11 cellular contexts compared by ENCODE assay signal in the genomic region with DNA sequence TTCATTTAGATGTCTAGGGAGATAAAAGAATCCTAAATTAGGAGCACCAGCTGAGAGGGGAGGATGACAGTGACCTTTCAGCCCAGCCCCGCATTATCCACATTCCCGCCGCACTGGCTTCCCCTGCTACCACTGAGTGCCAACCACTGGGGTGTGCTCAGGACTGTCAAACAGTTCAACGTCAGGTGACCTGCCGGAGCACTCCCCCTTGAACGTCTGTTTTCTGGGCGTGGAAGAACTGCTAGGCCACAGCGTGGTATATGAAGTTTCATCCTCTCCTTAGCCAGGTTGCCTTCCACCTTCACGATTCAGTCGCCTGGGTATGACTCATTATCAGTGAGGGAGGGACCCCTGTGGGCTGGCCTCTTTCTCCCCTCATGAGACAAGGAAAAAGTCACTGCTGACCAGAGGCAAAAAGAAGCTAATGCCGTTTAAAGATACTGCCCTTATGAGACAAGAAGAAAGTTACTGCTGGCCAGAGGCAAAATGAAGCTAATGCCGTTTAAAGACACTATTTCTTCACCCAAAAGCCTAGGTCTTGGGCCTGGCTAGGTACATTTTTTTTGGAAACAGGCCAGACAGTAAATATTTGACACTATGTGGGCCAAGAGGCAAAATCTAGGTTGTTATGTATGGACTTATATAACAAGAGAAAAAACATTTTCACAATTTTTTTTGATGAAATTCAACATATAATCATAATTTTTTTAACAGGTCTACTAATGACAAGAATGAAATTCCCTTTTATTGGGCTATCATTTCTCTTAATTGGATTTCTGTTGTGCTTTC. TPM values are rescaled to one million over a fixed set of nuclear protein-coding genes. Genes with fewer than 3 reads are reported as not detected.
DNase-seq lines count a peak whose midpoint lies in the region; ATAC-seq and TF ChIP-seq lines count a peak whose summit lies in the region.
"Had no signal": no experiment of that assay in that cellular context is flagged by ENCODE, and none has a peak within 500 bp of the region (broad histone marks: within the 10 kb centered on the region; RNA-seq: fewer than 3 reads in every experiment).

No MANE protein-coding gene starts in this region.

- H3K9me3 ChIP-seq in mucosa of descending colon: no peaks in the 10 kb centered on the region
- H3K9me3 ChIP-seq: Caco-2 had no signal

- H3K36me3 ChIP-seq in mucosa of descending colon (ENCODE audit: low read depth): no peaks in the 10 kb centered on the region

- H3K4me3 ChIP-seq in mucosa of descending colon: no peak overlapping the region

- no peak for TF ChIP-seq CTCF in mucosa of descending colon (IDR thresholded peaks at IDR 0.05)

- intact Hi-C loops in mucosa of descending colon (cut with DNase I, micrococcal nuclease): loop anchor here in 1 of 2 donors (10.0 kb wide), 1 partner anchor 59 kb away; the partner anchor contains the start of gene CARNMT1

- DNase-seq in stimulated activated naive CD4-positive, alpha-beta T cell treated with Interleukin-2 at 50 U/mL for 16 hours (lab: John Stamatoyannopoulos, UW): peak; percentile 17
- no peak for DNase-seq in stimulated activated naive CD4-positive, alpha-beta T cell (lab: John Stamatoyannopoulos, UW)
- DNase-seq in ecto neural progenitor cell (ENCODE audit: low spot score) (peak; percentile 51), mucosa of descending colon (peak; percentile 67 to 77 (median 73)), SIG-M5 (lab: John Stamatoyannopoulos, UW) (no peak)
- DNase-seq: activated B cell treated with CpG ODN at 0.5 μM for 24 hours, Caco-2, HCEC 1CT had no signal

- peaks cover 18% of the 10 kb centered on the region for H3K4me1 ChIP-seq in mucosa of descending colon (ENCODE audit: low read depth)
- H3K4me1 ChIP-seq: Caco-2 had no signal

- ATAC-seq in mucosa of descending colon (peak; percentile 58), HG03045 (IDR thresholded peaks at IDR 0.05; ENCODE audit: unreplicated experiment) (no peak), GM19328 (IDR thresholded peaks at IDR 0.05; ENCODE audit: unreplicated experiment) (no peak), HG02763 (IDR thresholded peaks at IDR 0.05; ENCODE audit: unreplicated experiment) (no peak)

RNA-seq across cellular contexts. Expression of gene NMRK1, which starts 4.6 kb away (rescaled TPM):
- total RNA-seq in mucosa of descending colon: 10 to 100 TPM; 14.0 to 27.2 (median 19.0) TPM

RNA-seq across cellular contexts. Expression of gene OSTF1, which starts 4.9 kb away (rescaled TPM):
- total RNA-seq in mucosa of descending colon: 10 to 100 TPM; 40.6 to 71.2 (median 63.9) TPM

RNA-seq across cellular contexts. Expression of gene CARNMT1, which starts 55.3 kb away (rescaled TPM):
- 10 to 100 TPM; 17.0 to 21.6 (median 18.8) TPM for total RNA-seq in mucosa of descending colon

Comparison
In these comparisons a context has a peak if more than half of its experiments do, and no peak if none do; other contexts are left out.
1. DNase-seq: peak in stimulated activated naive CD4-positive, alpha-beta T cell treated with Interleukin-2 at 50 U/mL for 16 hours (single experiment), ecto neural progenitor cell (single experiment) and mucosa of descending colon (3 of 3); none in stimulated activated naive CD4-positive, alpha-beta T cell (0 of 6) and SIG-M5 (single experiment).